18 cellular contexts compared by ENCODE assay signal in genomic region chr3:94118390-94118789, GRCh38. TPM values are rescaled to one million over a fixed set of nuclear protein-coding genes. Genes with fewer than 3 reads are reported as not detected.
DNase-seq lines count a peak whose midpoint lies in the region; ATAC-seq and TF ChIP-seq lines count a peak whose summit lies in the region.
"Had no signal": no experiment of that assay in that cellular context is flagged by ENCODE, and none has a peak within 500 bp of the region (broad histone marks: within the 10 kb centered on the region; RNA-seq: fewer than 3 reads in every experiment).

No MANE protein-coding gene starts in this region.

- H3K27ac Mint-ChIP-seq in T-helper 17 cell: peak overlapping the region; percentile 2
- H3K27ac Mint-ChIP-seq: CD4-positive, CD25-positive, alpha-beta regulatory T cell had no signal

- no peak overlapping the region for H3K4me3 Mint-ChIP-seq in T-helper 17 cell
- H3K4me3 Mint-ChIP-seq: CD4-positive, CD25-positive, alpha-beta regulatory T cell; CD8-positive, alpha-beta memory T cell; H9 had no signal

- H3K9me3 ChIP-seq in T-helper 17 cell (ENCODE audit: control insufficient read depth, low read length, poor library complexity, severe bottlenecking) (no peaks in the 10 kb centered on the region), mucosa of descending colon (no peaks in the 10 kb centered on the region)
- H3K9me3 ChIP-seq: BE2C had no signal

- no peaks in the 10 kb centered on the region for H3K27me3 Mint-ChIP-seq in T-helper 17 cell
- H3K27me3 Mint-ChIP-seq: CD4-positive, CD25-positive, alpha-beta regulatory T cell; CD8-positive, alpha-beta memory T cell had no signal

- H3K4me3 ChIP-seq in mucosa of descending colon: no peak overlapping the region

- intact Hi-C loops in mucosa of descending colon (cut with DNase I, micrococcal nuclease): no loop called here

- TF ChIP-seq CTCF in mucosa of descending colon (IDR thresholded peaks at IDR 0.05): no peak

- DNase-seq in NOMO-1 treated with DMSO at 0.1 percent for 48 hours (lab: John Stamatoyannopoulos, UW; ENCODE audit: unreplicated experiment): peak; percentile 12
- no peak for DNase-seq in NOMO-1 treated with dmso at 0.1 percent for 144 hours (lab: John Stamatoyannopoulos, UW; ENCODE audit: unreplicated experiment)
- DNase-seq in HEK293T (ENCODE audit: extremely low spot score): no peak
- no peak for DNase-seq in T-helper 17 cell
- no peak for DNase-seq in activated CD4-positive, CD25-positive, alpha-beta regulatory T cell (lab: John Stamatoyannopoulos, UW)
- DNase-seq in mucosa of descending colon: no peak
- DNase-seq: ACHN; BE2C; C1 segment of cervical spinal cord; CD4-positive, CD25-positive, alpha-beta regulatory T cell; CD8-positive, alpha-beta memory T cell; COR-L47; DMS 273 treated with DMSO at 0.1 percent for 48 hours; DMS53; DND-41; EL; H9 had no signal

- no peaks in the 10 kb centered on the region for H3K36me3 ChIP-seq in mucosa of descending colon (ENCODE audit: low read depth)

- no peaks in the 10 kb centered on the region for H3K4me1 ChIP-seq in mucosa of descending colon (ENCODE audit: low read depth)

- peaks cover 10% of the 10 kb centered on the region for H3K4me1 Mint-ChIP-seq in T-helper 17 cell

- H3K36me3 Mint-ChIP-seq in T-helper 17 cell (ENCODE audit: low read depth): peaks cover 9% of the 10 kb centered on the region

- POLR2A ChIA-PET in HEK293T (lab: Yijun Ruan, JAX): no interaction called here

- ATAC-seq in T-helper 17 cell: no peak
- ATAC-seq in HG02885 (IDR thresholded peaks at IDR 0.05; ENCODE audit: poor library complexity, unreplicated experiment): no peak
- ATAC-seq in mucosa of descending colon: no peak

- CTCF ChIA-PET in HEK293T (lab: Yijun Ruan, JAX): no interaction called here

TF ChIP-seq in HEK293T, 16 proteins besides CTCF, POLR2A, EP300 and RAD21:
- TF ChIP-seq HDGF (IDR thresholded peaks at IDR 0.05; ENCODE audit: borderline replicate concordance) (no peak), TARDBP (IDR thresholded peaks at IDR 0.05) (no peak), SP1 (IDR thresholded peaks at IDR 0.05) (no peak), ARNT (IDR thresholded peaks at IDR 0.05) (no peak), ZNF384 (IDR thresholded peaks at IDR 0.05) (no peak), PKNOX1 (IDR thresholded peaks at IDR 0.05) (peak; percentile 61)

RNA-seq across cellular contexts. Expression of gene NSUN3, which starts 55.5 kb away (rescaled TPM):
- 10 to 100 TPM; 16.7 to 18.1 TPM for total RNA-seq in T-helper 17 cell
- 10 to 100 TPM; 18.6 to 33.9 (median 23.0) TPM for total RNA-seq in mucosa of descending colon

RNA-seq across cellular contexts. Expression of gene DHFR2, which starts 55.7 kb away (rescaled TPM):
- total RNA-seq in T-helper 17 cell (1 to 10 TPM; 2.4 to 2.6 TPM), mucosa of descending colon (1 to 10 TPM; 5.4 to 9.1 (median 6.2) TPM)
